ENCODE assay signal across 1 cellular context in genomic region chr15:80058851-80059785, GRCh38.
TF ChIP-seq lines count a peak whose summit lies in the region.

Gene ZFAND6 (plus strand): TSS chr15:80059676. CDS start chr15:80120345, 60,669 bp downstream.

TF ChIP-seq in HepG2, 621 proteins besides CTCF, POLR2A, EP300 and RAD21 (continued from another document and continues in another):
- no peak for TF ChIP-seq RORA (CRISPR knock-in tag; IDR thresholded peaks at IDR 0.05)
- no peak for TF ChIP-seq ZNF616 (CRISPR knock-in tag; IDR thresholded peaks at IDR 0.05; ENCODE audit: low read depth)
- no peak for TF ChIP-seq ZNF33A (CRISPR knock-in tag; IDR thresholded peaks at IDR 0.05; ENCODE audit: borderline replicate concordance)
- TF ChIP-seq ZNF776 (CRISPR knock-in tag; IDR thresholded peaks at IDR 0.05): no peak
- no peak for TF ChIP-seq ZKSCAN5 (CRISPR knock-in tag; IDR thresholded peaks at IDR 0.05)
- no peak for TF ChIP-seq PRDM4 (CRISPR knock-in tag; IDR thresholded peaks at IDR 0.05; ENCODE audit: borderline replicate concordance)
- no peak for TF ChIP-seq HBP1 (CRISPR knock-in tag; IDR thresholded peaks at IDR 0.05; ENCODE audit: low read depth)
- TF ChIP-seq SP4 (CRISPR knock-in tag; IDR thresholded peaks at IDR 0.05): peak; percentile 78
- no peak for TF ChIP-seq SMAD1 (CRISPR knock-in tag; IDR thresholded peaks at IDR 0.05; ENCODE audit: borderline replicate concordance, low read depth)
- no peak; the same call in 1 of the 2 replicates for TF ChIP-seq ETV5 (CRISPR knock-in tag; IDR thresholded peaks at IDR 0.05; ENCODE audit: borderline replicate concordance)
- peak; percentile 15; the same call in 1 of the 2 replicates for TF ChIP-seq ELF3 (CRISPR knock-in tag; IDR thresholded peaks at IDR 0.05)
- TF ChIP-seq SMARCC2 (IDR thresholded peaks at IDR 0.05): no peak
- peak; percentile 53; the same call in 1 of the 2 replicates for TF ChIP-seq TMF1 (CRISPR knock-in tag; IDR thresholded peaks at IDR 0.05; ENCODE audit: low read depth)
- TF ChIP-seq GMEB2 (CRISPR knock-in tag; IDR thresholded peaks at IDR 0.05; ENCODE audit: low read depth): no peak
- TF ChIP-seq HOXD1 (CRISPR knock-in tag; IDR thresholded peaks at IDR 0.05): no peak
- 0 out of 2 replicates have a peak, but pooled peaks have one; percentile 26 for TF ChIP-seq NFIC (IDR thresholded peaks at IDR 0.05; ENCODE audit: low read length)
- no peak for TF ChIP-seq SNAPC4 (CRISPR knock-in tag; IDR thresholded peaks at IDR 0.05)
- TF ChIP-seq NFYB (CRISPR knock-in tag; IDR thresholded peaks at IDR 0.05): peak; percentile 65
- TF ChIP-seq, protein P1, sequence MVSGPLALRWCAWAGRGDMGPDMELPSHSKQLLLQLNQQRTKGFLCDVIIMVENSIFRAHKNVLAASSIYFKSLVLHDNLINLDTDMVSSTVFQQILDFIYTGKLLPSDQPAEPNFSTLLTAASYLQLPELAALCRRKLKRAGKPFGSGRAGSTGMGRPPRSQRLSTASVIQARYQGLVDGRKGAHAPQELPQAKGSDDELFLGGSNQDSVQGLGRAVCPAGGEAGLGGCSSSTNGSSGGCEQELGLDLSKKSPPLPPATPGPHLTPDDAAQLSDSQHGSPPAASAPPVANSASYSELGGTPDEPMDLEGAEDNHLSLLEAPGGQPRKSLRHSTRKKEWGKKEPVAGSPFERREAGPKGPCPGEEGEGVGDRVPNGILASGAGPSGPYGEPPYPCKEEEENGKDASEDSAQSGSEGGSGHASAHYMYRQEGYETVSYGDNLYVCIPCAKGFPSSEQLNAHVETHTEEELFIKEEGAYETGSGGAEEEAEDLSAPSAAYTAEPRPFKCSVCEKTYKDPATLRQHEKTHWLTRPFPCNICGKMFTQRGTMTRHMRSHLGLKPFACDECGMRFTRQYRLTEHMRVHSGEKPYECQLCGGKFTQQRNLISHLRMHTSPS (CRISPR knock-in tag; IDR thresholded peaks at IDR 0.05; ENCODE audit: low read depth): 0 out of 2 replicates have a peak, but pooled peaks have one; percentile 33
- TF ChIP-seq CSRNP1 (CRISPR knock-in tag; IDR thresholded peaks at IDR 0.05): peak; percentile 52; the same call in 1 of the 2 replicates
- TF ChIP-seq CHD2 (IDR thresholded peaks at IDR 0.05; ENCODE audit: low read depth, low read length): no peak
- TF ChIP-seq ZNF773 (CRISPR knock-in tag; IDR thresholded peaks at IDR 0.05; ENCODE audit: borderline replicate concordance): no peak
- TF ChIP-seq ZBTB20 (CRISPR knock-in tag; IDR thresholded peaks at IDR 0.05; ENCODE audit: borderline replicate concordance, low read depth): no peak; the same call in 1 of the 2 replicates
- peak; percentile 51; the same call in 1 of the 2 replicates for TF ChIP-seq HNF4G (IDR thresholded peaks at IDR 0.05; ENCODE audit: borderline replicate concordance, low read depth, low read length)
- TF ChIP-seq HNF4G (CRISPR knock-in tag; IDR thresholded peaks at IDR 0.05; ENCODE audit: borderline replicate concordance, low read depth): peak; percentile 29; the same call in 1 of the 2 replicates
- TF ChIP-seq ZNF354B (CRISPR knock-in tag; IDR thresholded peaks at IDR 0.05): 0 out of 2 replicates have a peak, but pooled peaks have one; percentile 35
- peak; percentile 65; the same call in 1 of the 2 replicates for TF ChIP-seq CCDC6 (CRISPR knock-in tag; IDR thresholded peaks at IDR 0.05)
- TF ChIP-seq MTF2 (CRISPR knock-in tag; IDR thresholded peaks at IDR 0.05; ENCODE audit: borderline replicate concordance): peak; percentile 21; the same call in 1 of the 2 replicates
- TF ChIP-seq EZH2 (conservative IDR thresholded peaks at IDR 0.05; ENCODE audit: low read depth, low read length): no peak
- TF ChIP-seq KDM4B (CRISPR knock-in tag; IDR thresholded peaks at IDR 0.05): no peak
- peak; percentile 55; the same call in 1 of the 2 replicates for TF ChIP-seq LBX2 (CRISPR knock-in tag; IDR thresholded peaks at IDR 0.05; ENCODE audit: borderline replicate concordance)
- no peak for TF ChIP-seq HMGA1 (CRISPR knock-in tag; conservative IDR thresholded peaks at IDR 0.05)
- TF ChIP-seq HOXA5 (CRISPR knock-in tag; IDR thresholded peaks at IDR 0.05): 0 out of 2 replicates have a peak, but pooled peaks have one; percentile 16
- peak; percentile 19 for TF ChIP-seq PHF5A (CRISPR knock-in tag; IDR thresholded peaks at IDR 0.05; ENCODE audit: low read depth, unreplicated experiment)
- TF ChIP-seq RARG (CRISPR knock-in tag; IDR thresholded peaks at IDR 0.05; ENCODE audit: low read depth): no peak
- TF ChIP-seq IRF2 (CRISPR knock-in tag; IDR thresholded peaks at IDR 0.05): no peak; the same call in none of the 2 replicates
- no peak for TF ChIP-seq HDAC6 (IDR thresholded peaks at IDR 0.05; ENCODE audit: low read depth, low read length)
- TF ChIP-seq YY1 (IDR thresholded peaks at IDR 0.05; ENCODE audit: insufficient read depth, insufficient replicate concordance, low read depth, low read length): no peak
- no peak for TF ChIP-seq SUZ12 (IDR thresholded peaks at IDR 0.05; ENCODE audit: low read depth, low read length)
- no peak for TF ChIP-seq SNRNP70 (IDR thresholded peaks at IDR 0.05; ENCODE audit: low read depth, low read length)
- peak; percentile 64; the same call in 1 of the 3 replicates for TF ChIP-seq MXI1 (IDR thresholded peaks at IDR 0.05; ENCODE audit: borderline replicate concordance, low read depth, low read length)
- no peak for TF ChIP-seq IRF1 (CRISPR knock-in tag; IDR thresholded peaks at IDR 0.05; ENCODE audit: low read depth)
- TF ChIP-seq PPARG (CRISPR knock-in tag; conservative IDR thresholded peaks at IDR 0.05): no peak; the same call in 1 of the 2 replicates
- TF ChIP-seq BORCS8-MEF2B (CRISPR knock-in tag; IDR thresholded peaks at IDR 0.05): peak; percentile 37; the same call in 1 of the 2 replicates
- TF ChIP-seq MAFG (CRISPR knock-in tag; IDR thresholded peaks at IDR 0.05): no peak
- TF ChIP-seq, protein P2, sequence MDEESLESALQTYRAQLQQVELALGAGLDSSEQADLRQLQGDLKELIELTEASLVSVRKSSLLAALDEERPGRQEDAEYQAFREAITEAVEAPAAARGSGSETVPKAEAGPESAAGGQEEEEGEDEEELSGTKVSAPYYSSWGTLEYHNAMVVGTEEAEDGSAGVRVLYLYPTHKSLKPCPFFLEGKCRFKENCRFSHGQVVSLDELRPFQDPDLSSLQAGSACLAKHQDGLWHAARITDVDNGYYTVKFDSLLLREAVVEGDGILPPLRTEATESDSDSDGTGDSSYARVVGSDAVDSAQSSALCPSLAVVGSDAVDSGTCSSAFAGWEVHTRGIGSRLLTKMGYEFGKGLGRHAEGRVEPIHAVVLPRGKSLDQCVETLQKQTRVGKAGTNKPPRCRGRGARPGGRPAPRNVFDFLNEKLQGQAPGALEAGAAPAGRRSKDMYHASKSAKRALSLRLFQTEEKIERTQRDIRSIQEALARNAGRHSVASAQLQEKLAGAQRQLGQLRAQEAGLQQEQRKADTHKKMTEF (CRISPR knock-in tag; IDR thresholded peaks at IDR 0.05): peak; percentile 74
- TF ChIP-seq ZFP62 (CRISPR knock-in tag; IDR thresholded peaks at IDR 0.05): no peak
- TF ChIP-seq HNRNPH1 (optimal IDR thresholded peaks at IDR 0.05; ENCODE audit: low read depth, low read length): no peak
- TF ChIP-seq ZNF747 (CRISPR knock-in tag; IDR thresholded peaks at IDR 0.05; ENCODE audit: borderline replicate concordance): peak; percentile 12; the same call in 1 of the 2 replicates
- no peak for TF ChIP-seq RCOR2 (CRISPR knock-in tag; IDR thresholded peaks at IDR 0.05)
